In genomic region chr10:76201962-76202361, GRCh38 we compare ENCODE assay signal across 14 cellular contexts.
DNase-seq lines count a peak whose midpoint lies in the region; ATAC-seq and TF ChIP-seq lines count a peak whose summit lies in the region.
"Had no signal": no experiment of that assay in that cellular context is flagged by ENCODE, and none has a peak within 500 bp of the region (broad histone marks: within the 10 kb centered on the region; RNA-seq: fewer than 3 reads in every experiment).

No MANE protein-coding gene starts in this region.

- TF ChIP-seq CTCF in LNCaP clone FGC (IDR thresholded peaks at IDR 0.05; ENCODE audit: control insufficient read depth, extremely low read depth, insufficient read depth) (no peak), nephron (IDR thresholded peaks at IDR 0.05; ENCODE audit: unreplicated experiment in 3 of 3) (no peak)

- peaks cover 15% of the 10 kb centered on the region for H3K4me1 Mint-ChIP-seq in nephron
- H3K4me1 Mint-ChIP-seq: CD14-positive monocyte had no signal

- no peaks in the 10 kb centered on the region for H3K36me3 Mint-ChIP-seq in nephron (ENCODE audit: low read depth)
- H3K36me3 Mint-ChIP-seq: CD8-positive, alpha-beta T cell had no signal

- H3K27me3 Mint-ChIP-seq in nephron (ENCODE audit: low read depth) = peaks cover 8% of the 10 kb centered on the region

- DNase-seq in LNCaP clone FGC (ENCODE audit: low read depth) (peak; percentile 36), fibroblast of gingiva (ENCODE audit: low read depth) (peak; percentile 23), retina (no peak)
- DNase-seq: CD8-positive, alpha-beta T cell; COR-L47; DND-41; GDM1; HCEC 1CT had no signal

- no peaks in the 10 kb centered on the region for H3K9me3 Mint-ChIP-seq in nephron
- H3K9me3 Mint-ChIP-seq: CD8-positive, alpha-beta T cell had no signal

- H3K4me3 ChIP-seq in LNCaP clone FGC (ENCODE audit: low read depth, low read length) = no peak overlapping the region
- H3K4me3 ChIP-seq: A549 had no signal

- H3K27ac Mint-ChIP-seq in nephron = peak overlapping the region; percentile 35 to 79 (median 45)
- H3K27ac Mint-ChIP-seq: CD14-positive monocyte; CD8-positive, alpha-beta T cell had no signal

- ATAC-seq in HG03378 (IDR thresholded peaks at IDR 0.05; ENCODE audit: unreplicated experiment) (no peak), esophagus mucosa (no peak), HG03280 (IDR thresholded peaks at IDR 0.05; ENCODE audit: unreplicated experiment) (no peak)
- ATAC-seq: A549; CD8-positive, alpha-beta T cell had no signal

- no peak overlapping the region for H3K4me3 Mint-ChIP-seq in nephron
- H3K4me3 Mint-ChIP-seq: CD14-positive monocyte; CD8-positive, alpha-beta T cell had no signal
